ENCODE assay signal across 20 cellular contexts in genomic region chr15:59392299-59392698, GRCh38. TPM values are rescaled to one million over a fixed set of nuclear protein-coding genes. Genes with fewer than 3 reads are reported as not detected.
DNase-seq lines count a peak whose midpoint lies in the region; ATAC-seq and TF ChIP-seq lines count a peak whose summit lies in the region.
"Had no signal": no experiment of that assay in that cellular context is flagged by ENCODE, and none has a peak within 500 bp of the region (broad histone marks: within the 10 kb centered on the region; RNA-seq: fewer than 3 reads in every experiment).

No MANE protein-coding gene starts in this region.

- peaks cover 52% of the 10 kb centered on the region for H3K4me1 ChIP-seq in DOHH2 (ENCODE audit: control insufficient read depth, low read length)
- no peaks in the 10 kb centered on the region; the same call in 1 of the 2 replicates for H3K4me1 ChIP-seq in GM23338 (ENCODE audit: insufficient read depth)
- H3K4me1 ChIP-seq: BE2C had no signal

- H3K27me3 Mint-ChIP-seq in GM23338 (ENCODE audit: insufficient read depth, low read depth, poor library complexity) (peaks cover 2% of the 10 kb centered on the region), nephron progenitor cell (ENCODE audit: low read depth, poor library complexity) (peaks cover 9% of the 10 kb centered on the region)

- DNase-seq in GM23338 (ENCODE audit: low spot score) (no peak), nephron progenitor cell (no peak), NCI-H1092 treated with DMSO at 0.1 percent for 48 hours (lab: John Stamatoyannopoulos, UW) (no peak), NCI-H526 treated with DMSO at 0.1 percent for 48 hours (lab: John Stamatoyannopoulos, UW) (no peak), NCI-H2081 (lab: John Stamatoyannopoulos, UW) (no peak)
- DNase-seq: AML-193; BE2C; CD4-positive, alpha-beta T cell; CD8-positive, alpha-beta memory T cell; DMS53; DMS79 treated with DMSO at 0.1 percent for 48 hours; H9 had no signal

- H4K20me1 ChIP-seq in DOHH2 (ENCODE audit: control insufficient read depth, insufficient read depth, low read depth, low read length), result no peaks in the 10 kb centered on the region
- H4K20me1 ChIP-seq in GM23338 (replicated peaks; ENCODE audit: insufficient read depth), result no peaks in the 10 kb centered on the region
- no peaks in the 10 kb centered on the region for H4K20me1 ChIP-seq in SU-DHL-6 (ENCODE audit: low read depth, low read length)
- H4K20me1 ChIP-seq: BLaER1 treated with 17β-estradiol and CSF1 and Interleukin-3, amounts not matched to agents 10 nM and 100 nM had no signal

- peak; percentile 65 for ATAC-seq in GM23338
- ATAC-seq in activated CD4-positive, CD25-positive, alpha-beta regulatory T cell treated with anti-CD3 and anti-CD28 coated beads, Interleukin-2, amount 50 U/mL, for 24 hours, result no peak
- ATAC-seq: HCT116 had no signal

- H3K27ac Mint-ChIP-seq in GM23338 (no peak overlapping the region), nephron progenitor cell (peak overlapping the region; percentile 66)
- H3K27ac Mint-ChIP-seq: CD4-positive, alpha-beta T cell; H9 had no signal

- H3K9me2 ChIP-seq in DOHH2 (replicated peaks; ENCODE audit: control insufficient read depth, low read length), result no peaks in the 10 kb centered on the region
- H3K9me2 ChIP-seq in GM23338 (ENCODE audit: insufficient read depth), result no peaks in the 10 kb centered on the region
- no peaks in the 10 kb centered on the region for H3K9me2 ChIP-seq in SU-DHL-6 (replicated peaks; ENCODE audit: insufficient read depth, low read length)

- H3K27ac ChIP-seq in DOHH2 (ENCODE audit: low read depth, low read length) (no peak overlapping the region), GM23338 (ENCODE audit: low read depth) (no peak overlapping the region), SU-DHL-6 (ENCODE audit: low read depth, low read length) (peak overlapping the region; percentile 100)
- H3K27ac ChIP-seq: 22Rv1 had no signal

- no peaks in the 10 kb centered on the region for H3K36me3 ChIP-seq in DOHH2 (ENCODE audit: control insufficient read depth, low read length)
- no peaks in the 10 kb centered on the region for H3K36me3 ChIP-seq in GM23338 (ENCODE audit: insufficient read depth)
- H3K36me3 ChIP-seq in SU-DHL-6 (ENCODE audit: low read length), result 0 out of 2 replicates have a peak, but pooled peaks cover 4% of the 10 kb centered on the region
- H3K36me3 ChIP-seq: BE2C; BLaER1 treated with 17β-estradiol and CSF1 and Interleukin-3, amounts not matched to agents 10 nM and 100 nM had no signal

- H2AFZ ChIP-seq in GM23338, result no peak overlapping the region
- no peak overlapping the region for H2AFZ ChIP-seq in SU-DHL-6 (ENCODE audit: low read depth, low read length, severe bottlenecking)

- H3K9me3 Mint-ChIP-seq in GM23338 (no peaks in the 10 kb centered on the region), nephron progenitor cell (no peaks in the 10 kb centered on the region)
- H3K9me3 Mint-ChIP-seq: CD4-positive, alpha-beta T cell; CD8-positive, alpha-beta memory T cell; H9 had no signal

- H3K27me3 ChIP-seq in DOHH2 (ENCODE audit: control insufficient read depth, low read length) (no peaks in the 10 kb centered on the region), GM23338 (ENCODE audit: insufficient read depth) (no peaks in the 10 kb centered on the region), SU-DHL-6 (ENCODE audit: low read length) (no peaks in the 10 kb centered on the region)
- H3K27me3 ChIP-seq: BLaER1 treated with 17β-estradiol and CSF1 and Interleukin-3, amounts not matched to agents 10 nM and 100 nM had no signal

- H3F3A ChIP-seq in DOHH2 (ENCODE audit: control insufficient read depth, insufficient read depth) (peaks cover 20% of the 10 kb centered on the region), GM23338 (replicated peaks; ENCODE audit: low read depth) (no peaks in the 10 kb centered on the region), SU-DHL-6 (ENCODE audit: insufficient read depth) (peaks cover 55% of the 10 kb centered on the region)

- H3K36me3 Mint-ChIP-seq in GM23338 (ENCODE audit: low read depth), result no peaks in the 10 kb centered on the region
- no peaks in the 10 kb centered on the region for H3K36me3 Mint-ChIP-seq in nephron progenitor cell (ENCODE audit: low read depth)
- H3K36me3 Mint-ChIP-seq: CD14-positive monocyte had no signal

- H3K4me3 Mint-ChIP-seq in GM23338 (no peak overlapping the region), nephron progenitor cell (no peak overlapping the region)
- H3K4me3 Mint-ChIP-seq: CD4-positive, alpha-beta T cell; CD8-positive, alpha-beta memory T cell; H9 had no signal

- H3K9ac ChIP-seq in SU-DHL-6 (ENCODE audit: low read length), result peak overlapping the region; percentile 27; the same call in 1 of the 2 replicates
- H3K9ac ChIP-seq: BLaER1 treated with 17β-estradiol and CSF1 and Interleukin-3, amounts not matched to agents 10 nM and 100 nM had no signal

- H3K9me3 ChIP-seq in DOHH2 (ENCODE audit: control insufficient read depth, insufficient read depth, low read length) (no peaks in the 10 kb centered on the region), SU-DHL-6 (ENCODE audit: insufficient read depth, low read length) (no peaks in the 10 kb centered on the region)
- H3K9me3 ChIP-seq: BE2C; BLaER1 treated with 17β-estradiol and CSF1 and Interleukin-3, amounts not matched to agents 10 nM and 100 nM had no signal

- H3K4me1 Mint-ChIP-seq in GM23338 (0 out of 3 replicates have a peak, but pooled peaks cover 5% of the 10 kb centered on the region), nephron progenitor cell (peaks cover 24% of the 10 kb centered on the region)

- TF ChIP-seq CTCF in DOHH2 (IDR thresholded peaks at IDR 0.05; ENCODE audit: low read depth, low read length, poor library complexity, severe bottlenecking) (no peak), GM23338 (conservative IDR thresholded peaks at IDR 0.05; ENCODE audit: low read depth in 2 of 2) (no peak), SU-DHL-6 (IDR thresholded peaks at IDR 0.05; ENCODE audit: insufficient read depth, low read length, poor library complexity, severe bottlenecking) (no peak), nephron progenitor cell (IDR thresholded peaks at IDR 0.05) (no peak)

- H3K79me2 ChIP-seq in DOHH2 (ENCODE audit: control insufficient read depth, low read length) (no peaks in the 10 kb centered on the region), GM23338 (replicated peaks; ENCODE audit: insufficient read depth) (no peaks in the 10 kb centered on the region), SU-DHL-6 (ENCODE audit: insufficient read depth, low read length) (peaks cover 14% of the 10 kb centered on the region; the same call in 1 of the 2 replicates)

- peak overlapping the region; percentile 58 for H3K4me2 ChIP-seq in DOHH2 (ENCODE audit: low read length)
- H3K4me2 ChIP-seq in GM23338, result no peak overlapping the region
- peak overlapping the region; percentile 40 for H3K4me2 ChIP-seq in SU-DHL-6 (ENCODE audit: low read depth, low read length, poor library complexity, severe bottlenecking)

- H3K4me3 ChIP-seq in DOHH2 (ENCODE audit: low read length) (no peak overlapping the region), GM23338 (no peak overlapping the region), SU-DHL-6 (ENCODE audit: insufficient read depth, low read length, poor library complexity, severe bottlenecking) (no peak overlapping the region)
- H3K4me3 ChIP-seq: BLaER1 treated with 17β-estradiol and CSF1 and Interleukin-3, amounts not matched to agents 10 nM and 100 nM had no signal

TF ChIP-seq in GM23338, 12 proteins besides CTCF, POLR2A, EP300 and RAD21 (continues in another document):
- TF ChIP-seq JUNB (IDR thresholded peaks at IDR 0.05; ENCODE audit: unreplicated experiment) (no peak), CREB1 (CRISPR knock-in tag; IDR thresholded peaks at IDR 0.05; ENCODE audit: low read depth) (no peak), EZH2 (IDR thresholded peaks at IDR 0.05; ENCODE audit: low read depth, unreplicated experiment) (no peak), ZNF331 (CRISPR knock-in tag; IDR thresholded peaks at IDR 0.05; ENCODE audit: low read depth) (no peak), POLR2AphosphoS5 (IDR thresholded peaks at IDR 0.05; ENCODE audit: low read depth) (no peak), EZH2phosphoT487 (IDR thresholded peaks at IDR 0.05; ENCODE audit: unreplicated experiment) (no peak)

RNA-seq across cellular contexts. Expression of gene MYO1E, which starts 19.6 kb away (rescaled TPM):
- total RNA-seq in GM23338 (2014; rRNA removed; shearing (Covaris generic)), result 99.4 and 131 TPM in 2 replicates
- 68.3 and 70.7 TPM in 2 replicates for polyA plus RNA-seq in GM23338 (2016; fragmentation: Nextera tagmentation; extraction: Ambion mirVana)

RNA-seq across cellular contexts. Expression of gene FAM81A, which starts 45.7 kb away (rescaled TPM):
- 1.7 and 4.1 TPM in 2 replicates for total RNA-seq in GM23338 (2014; rRNA removed; shearing (Covaris generic))
- polyA plus RNA-seq in GM23338 (2016; fragmentation: Nextera tagmentation; extraction: Ambion mirVana), result 0.73 and 1.1 TPM in 2 replicates
- total RNA-seq: CD4-positive, alpha-beta T cell had no signal
- polyA plus RNA-seq: AG04450; CD8-positive, alpha-beta memory T cell had no signal
